ENCODE assay signal across 25 cellular contexts in genomic region chr19:15866646-15867045, GRCh38. TPM values are rescaled to one million over a fixed set of nuclear protein-coding genes. Genes with fewer than 3 reads are reported as not detected.
"Had no signal": no experiment of that assay in that cellular context is flagged by ENCODE, and none has a peak within 500 bp of the region (broad histone marks: within the 10 kb centered on the region; RNA-seq: fewer than 3 reads in every experiment).

No MANE protein-coding gene starts in this region.

- ATAC-seq: activated T-cell treated with anti-CD3 and anti-CD28 coated beads, Interleukin-2, amount 50 U/mL, for 72 hours; gastrocnemius medialis; left colon; mucosa of descending colon; pancreas; psoas muscle; right cardiac atrium; stimulated activated naive CD8-positive, alpha-beta T cell treated with anti-CD3 and anti-CD28 coated beads, Interleukin-15, Interleukin-2, amounts not matched to agents 100 U/mL and 50 U/mL, for 24 hours; upper lobe of right lung; WTC11 had no signal

- H3K36me3 ChIP-seq: esophagus squamous epithelium, gastrocnemius medialis, pancreas, thyroid gland, upper lobe of right lung had no signal

- H3K9me3 ChIP-seq: esophagus squamous epithelium, gastrocnemius medialis, mucosa of descending colon, pancreas, psoas muscle, thyroid gland, upper lobe of right lung had no signal

- DNase-seq: activated effector memory CD4-positive, alpha-beta T cell treated with Interleukin-2 at 50 U/mL for 16 hours; activated naive CD4-positive, alpha-beta T cell treated with anti-CD3 and anti-CD28 coated beads for 36 hours; activated T-cell treated with anti-CD3 and anti-CD28 coated beads, Interleukin-2, amount 50 U/mL, for 72 hours; amygdala; cerebellar nuclear complex; esophagus squamous epithelium; gastrocnemius medialis; head of caudate nucleus; islet precursor cell; left colon; mesenchymal stem cell; mucosa of descending colon; nephron progenitor cell; pancreas; psoas muscle; right cardiac atrium; stimulated activated CD4-positive, alpha-beta T cell treated with anti-CD3 and anti-CD28 coated beads, Interleukin-12 subunit alpha, Interleukin-12 subunit beta, amount 100 ng/mL, for 4 hours; stimulated activated CD4-positive, alpha-beta T cell treated with anti-CD3 and anti-CD28 coated beads, Interleukin-4, amount 100 ng/mL, for 4 hours; stimulated activated naive CD8-positive, alpha-beta T cell treated with anti-CD3 and anti-CD28 coated beads, Interleukin-15, Interleukin-2, amounts not matched to agents 100 U/mL and 50 U/mL, for 24 hours; thyroid gland; upper lobe of right lung had no signal

- H3K4me1 ChIP-seq: gastrocnemius medialis, psoas muscle, thyroid gland, upper lobe of right lung had no signal

- H3K27ac ChIP-seq: coronary artery, esophagus squamous epithelium, gastrocnemius medialis, pancreas, psoas muscle, thyroid gland, upper lobe of right lung had no signal

- H3K4me3 ChIP-seq: coronary artery, esophagus squamous epithelium, gastrocnemius medialis, mucosa of descending colon, pancreas, psoas muscle, thyroid gland, upper lobe of right lung had no signal

- H3K27me3 ChIP-seq: gastrocnemius medialis, pancreas, thyroid gland, upper lobe of right lung had no signal

RNA-seq across cellular contexts. Expression of gene CYP4F2, which starts 31.2 kb away (rescaled TPM):
- total RNA-seq: psoas muscle; right cardiac atrium; subcutaneous adipose tissue; T-helper 2 cell treated with Interferon-gamma antibody and Interleukin-4, amounts not matched to agents 100 ng/mL and 5 ng/mL, for 36 hours; thyroid gland; upper lobe of right lung had no signal
- polyA plus RNA-seq: right cardiac atrium had no signal

RNA-seq across cellular contexts. Expression of gene OR10H1, which starts 51.2 kb away (rescaled TPM):
- total RNA-seq: activated naive CD4-positive, alpha-beta T cell treated with anti-CD3 and anti-CD28 coated beads for 36 hours; esophagus squamous epithelium; gastrocnemius medialis; psoas muscle; right cardiac atrium; subcutaneous adipose tissue; T-helper 2 cell treated with Interferon-gamma antibody and Interleukin-4, amounts not matched to agents 100 ng/mL and 5 ng/mL, for 36 hours; thyroid gland; upper lobe of right lung; WTC11 had no signal
- polyA plus RNA-seq: pancreas, psoas muscle, right cardiac atrium had no signal
